In genomic region chr6:2498224-2498623, GRCh38 we compare ENCODE assay signal across 18 cellular contexts.
DNase-seq lines count a peak whose midpoint lies in the region; ATAC-seq, FAIRE-seq and TF ChIP-seq lines count a peak whose summit lies in the region.
"Had no signal": no experiment of that assay in that cellular context is flagged by ENCODE, and none has a peak within 500 bp of the region (broad histone marks: within the 10 kb centered on the region; RNA-seq: fewer than 3 reads in every experiment).

No MANE protein-coding gene starts in this region.

- DNase-seq in activated CD4-positive, alpha-beta T cell treated with anti-CD3 and anti-CD28 coated beads for 36 hours = peak; percentile 9
- DNase-seq in activated CD4-positive, alpha-beta T cell treated with anti-CD3 and anti-CD28 coated beads, Interleukin-2, amount 10 ng/mL, durations not matched to agents 7 days and 5 days = no peak
- DNase-seq in RCC 7860 (ENCODE audit: low spot score) = peak; percentile 51
- DNase-seq in fibroblast of pulmonary artery (ENCODE audit: low read depth) = peak; percentile 29
- no peak for DNase-seq in spleen
- no peak for DNase-seq in activated effector memory CD4-positive, alpha-beta T cell treated with anti-CD3 and anti-CD28 coated beads, Interleukin-2, amount 50 U/mL, for 16 hours
- DNase-seq in sciatic nerve (ENCODE audit: low spot score) = no peak
- no peak for DNase-seq in kidney
- DNase-seq: activated CD4-positive, alpha-beta T cell treated with anti-CD3 and anti-CD28 coated beads for 4 hours; body of pancreas; EL; endodermal cell; HFFc6; NCI-H1694 treated with DMSO at 0.1 percent for 48 hours; T-helper 17 cell; upper lobe of left lung had no signal

- intact Hi-C loops in activated CD4-positive, alpha-beta T cell treated with anti-CD3 and anti-CD28 coated beads for 36 hours (cut with DNase I, micrococcal nuclease) = no loop called here
- intact Hi-C loops in spleen (cut with DNase I; ENCODE audit: low total_unique reads) = no loop called here
- intact Hi-C loops in sciatic nerve (cut with DNase I) = no loop called here
- intact Hi-C loops in kidney (cut with DNase I) = no loop called here

- no peak overlapping the region for H3K9ac ChIP-seq in kidney (ENCODE audit: low read length in 2 of 2)

- H3K4me3 Mint-ChIP-seq in activated CD4-positive, alpha-beta T cell treated with anti-CD3 and anti-CD28 coated beads for 36 hours = no peak overlapping the region
- H3K4me3 Mint-ChIP-seq in activated CD4-positive, alpha-beta T cell treated with anti-CD3 and anti-CD28 coated beads, Interleukin-2, amount 10 ng/mL, durations not matched to agents 7 days and 5 days = no peak overlapping the region
- H3K4me3 Mint-ChIP-seq: endodermal cell, HFFc6, T-helper 17 cell had no signal

- no peak overlapping the region for H3K27ac ChIP-seq in spleen
- no peak overlapping the region for H3K27ac ChIP-seq in kidney (ENCODE audit: low read depth in 2 of 2, low read length in 2 of 2)
- H3K27ac ChIP-seq: body of pancreas, upper lobe of left lung had no signal

- TF ChIP-seq CTCF in fibroblast of pulmonary artery (IDR thresholded peaks at IDR 0.05; ENCODE audit: low read length, missing control alignments) = no peak
- no peak for TF ChIP-seq CTCF in spleen (IDR thresholded peaks at IDR 0.05 in 8 of 11, conservative IDR thresholded peaks at IDR 0.05 in 3 of 11)
- TF ChIP-seq CTCF in kidney (IDR thresholded peaks at IDR 0.05; ENCODE audit: borderline replicate concordance, extremely low read depth, insufficient read depth) = no peak

- no peak for TF ChIP-seq POLR2A in spleen (IDR thresholded peaks at IDR 0.05)

- H3K4me1 Mint-ChIP-seq in activated CD4-positive, alpha-beta T cell treated with anti-CD3 and anti-CD28 coated beads for 36 hours = no peaks in the 10 kb centered on the region
- H3K4me1 Mint-ChIP-seq in activated CD4-positive, alpha-beta T cell treated with anti-CD3 and anti-CD28 coated beads, Interleukin-2, amount 10 ng/mL, durations not matched to agents 7 days and 5 days = no peaks in the 10 kb centered on the region
- H3K4me1 Mint-ChIP-seq: endodermal cell, T-helper 17 cell had no signal

- no peak overlapping the region for H3K27ac Mint-ChIP-seq in activated CD4-positive, alpha-beta T cell treated with anti-CD3 and anti-CD28 coated beads for 36 hours
- H3K27ac Mint-ChIP-seq in activated CD4-positive, alpha-beta T cell treated with anti-CD3 and anti-CD28 coated beads, Interleukin-2, amount 10 ng/mL, durations not matched to agents 7 days and 5 days = no peak overlapping the region
- H3K27ac Mint-ChIP-seq: endodermal cell, HFFc6, T-helper 17 cell had no signal

- CTCF ChIA-PET in activated CD4-positive, alpha-beta T cell treated with anti-CD3 and anti-CD28 coated beads for 36 hours (lab: Charles Lee) = interaction anchor here (0.7 kb wide), 1 partner anchor 88 kb away, joined by 3 read pairs; no protein-coding TSS in a partner anchor
- CTCF ChIA-PET in activated CD4-positive, alpha-beta T cell treated with anti-CD3 and anti-CD28 coated beads, Interleukin-2, amount 10 ng/mL, durations not matched to agents 7 days and 5 days (lab: Charles Lee) = no interaction called here

- H3K36me3 ChIP-seq in spleen = no peaks in the 10 kb centered on the region
- no peaks in the 10 kb centered on the region for H3K36me3 ChIP-seq in kidney (ENCODE audit: control insufficient read depth in 1 of 2, insufficient read depth in 2 of 2, low read length in 2 of 2)
- H3K36me3 ChIP-seq: upper lobe of left lung had no signal

- no peaks in the 10 kb centered on the region for H3K36me3 Mint-ChIP-seq in activated CD4-positive, alpha-beta T cell treated with anti-CD3 and anti-CD28 coated beads for 36 hours (ENCODE audit: low read depth)
- no peaks in the 10 kb centered on the region for H3K36me3 Mint-ChIP-seq in activated CD4-positive, alpha-beta T cell treated with anti-CD3 and anti-CD28 coated beads, Interleukin-2, amount 10 ng/mL, durations not matched to agents 7 days and 5 days (ENCODE audit: low read depth)

- WGBS in spleen, 5 donors = 70 to 87% (median 80%) methylated on average over 10 of the region's 10 CpGs

- peaks cover 0 to 14% (median 2%) of the 10 kb centered on the region in 6 donors for H3K4me1 ChIP-seq in spleen
- no peaks in the 10 kb centered on the region for H3K4me1 ChIP-seq in kidney (ENCODE audit: control insufficient read depth in 1 of 2, insufficient read depth in 1 of 2, low read depth in 1 of 2, low read length in 2 of 2)
- H3K4me1 ChIP-seq: body of pancreas, upper lobe of left lung had no signal

- POLR2A ChIA-PET in activated CD4-positive, alpha-beta T cell treated with anti-CD3 and anti-CD28 coated beads for 36 hours (lab: Charles Lee) = no interaction called here
- POLR2A ChIA-PET in activated CD4-positive, alpha-beta T cell treated with anti-CD3 and anti-CD28 coated beads, Interleukin-2, amount 10 ng/mL, durations not matched to agents 7 days and 5 days (lab: Charles Lee) = no interaction called here

- peaks cover 0 to 14% (median 0%) of the 10 kb centered on the region in 7 donors for H3K27me3 ChIP-seq in spleen (replicated peaks in 1 of 7)
- H3K27me3 ChIP-seq: upper lobe of left lung had no signal

- no peaks in the 10 kb centered on the region for H3K9me3 Mint-ChIP-seq in activated CD4-positive, alpha-beta T cell treated with anti-CD3 and anti-CD28 coated beads for 36 hours (ENCODE audit: low read depth)
- H3K9me3 Mint-ChIP-seq in activated CD4-positive, alpha-beta T cell treated with anti-CD3 and anti-CD28 coated beads, Interleukin-2, amount 10 ng/mL, durations not matched to agents 7 days and 5 days = no peaks in the 10 kb centered on the region
- H3K9me3 Mint-ChIP-seq: endodermal cell had no signal

- H3K9me3 ChIP-seq in spleen (no peaks in the 10 kb centered on the region), kidney (ENCODE audit: control insufficient read depth in 1 of 2, low read length in 2 of 2) (no peaks in the 10 kb centered on the region)
- H3K9me3 ChIP-seq: body of pancreas, upper lobe of left lung had no signal

- ATAC-seq in activated CD4-positive, alpha-beta T cell treated with anti-CD3 and anti-CD28 coated beads for 36 hours = no peak
- ATAC-seq in sciatic nerve = no peak
- ATAC-seq: body of pancreas, T-helper 17 cell had no signal

- no peak overlapping the region for H3K4me3 ChIP-seq in fibroblast of pulmonary artery (replicated peaks; ENCODE audit: low read depth, low read length)
- no peak overlapping the region for H3K4me3 ChIP-seq in spleen
- no peak overlapping the region for H3K4me3 ChIP-seq in kidney (ENCODE audit: low read length in 2 of 2)
- H3K4me3 ChIP-seq: body of pancreas, lung, upper lobe of left lung had no signal

- FAIRE-seq in RCC 7860 (lab: Jason Lieb, UNC) (no peak), kidney (lab: Jason Lieb, UNC) (no peak)
- FAIRE-seq: GM18507 had no signal

- peaks cover 5% of the 10 kb centered on the region for H3K27me3 Mint-ChIP-seq in activated CD4-positive, alpha-beta T cell treated with anti-CD3 and anti-CD28 coated beads for 36 hours
- peaks cover 7% of the 10 kb centered on the region for H3K27me3 Mint-ChIP-seq in activated CD4-positive, alpha-beta T cell treated with anti-CD3 and anti-CD28 coated beads, Interleukin-2, amount 10 ng/mL, durations not matched to agents 7 days and 5 days

Comparison
In these comparisons a context has a peak if more than half of its experiments do, and no peak if none do; other contexts are left out.
1. DNase-seq: peak in activated CD4-positive, alpha-beta T cell treated with anti-CD3 and anti-CD28 coated beads for 36 hours (single experiment), RCC 7860 (single experiment) and fibroblast of pulmonary artery (single experiment); none in activated CD4-positive, alpha-beta T cell treated with anti-CD3 and anti-CD28 coated beads, Interleukin-2, amount 10 ng/mL, durations not matched to agents 7 days and 5 days (single experiment), spleen (single experiment), activated effector memory CD4-positive, alpha-beta T cell treated with anti-CD3 and anti-CD28 coated beads, Interleukin-2, amount 50 U/mL, for 16 hours (single experiment), sciatic nerve (single experiment) and kidney (single experiment).